Comparison of ENCODE assay signal across 21 cellular contexts in the genomic region with DNA sequence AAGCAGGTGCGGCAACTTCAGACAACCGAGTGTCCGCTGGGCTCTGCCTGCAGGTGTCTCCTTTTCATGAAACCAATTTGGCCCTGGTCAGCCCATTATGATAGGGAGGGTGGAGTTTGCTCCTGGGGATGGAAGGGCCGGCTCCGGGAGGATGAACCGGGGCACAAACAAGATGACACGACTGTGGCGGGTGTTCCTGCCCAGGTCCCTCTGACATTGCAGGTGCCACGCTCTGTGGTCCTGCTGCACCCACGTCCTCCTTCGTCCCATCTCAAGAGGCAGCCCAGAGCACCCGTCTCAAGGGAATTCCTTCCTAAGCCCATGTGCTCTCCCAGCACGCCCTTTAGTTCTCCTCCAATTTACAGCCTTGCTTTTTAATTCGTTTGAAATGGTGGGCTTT.
"Had no signal": no experiment of that assay in that cellular context is flagged by ENCODE, and none has a peak within 500 bp of the region (broad histone marks: within the 10 kb centered on the region; RNA-seq: fewer than 3 reads in every experiment).

No MANE protein-coding gene starts in this region.

- H3K36me3 ChIP-seq: brain microvascular endothelial cell, gastroesophageal sphincter, heart left ventricle, lower lobe of right lung, prostate gland, stomach had no signal

- H3K9me3 Mint-ChIP-seq: activated naive CD4-positive, alpha-beta T cell treated with anti-CD3 and anti-CD28 coated beads, Interleukin-2, amount 10 ng/mL, durations not matched to agents 7 days and 5 days; activated naive CD8-positive, alpha-beta T cell treated with anti-CD3 and anti-CD28 coated beads, Interleukin-2, amount 50 U/mL, for 24 hours; activated T-cell treated with anti-CD3 and anti-CD28 coated beads, Interleukin-2, amount 50 U/mL, for 24 hours; activated T-helper 2 cell treated with anti-CD3 and anti-CD28 coated beads, Interferon-gamma antibody, Interleukin-2, Interleukin-4, amounts not matched to agents 10 μg/mL and 5 μg/mL and 100 μg/mL, durations not matched to agents 14 hours and 24 hours and 36 hours; central memory CD8-positive, alpha-beta T cell; immature natural killer cell; nephron had no signal

- ATAC-seq: activated naive CD8-positive, alpha-beta T cell treated with anti-CD3 and anti-CD28 coated beads, Interleukin-2, amount 50 U/mL, for 24 hours; esophagus mucosa; gastroesophageal sphincter; heart left ventricle; lower lobe of right lung; right cardiac atrium had no signal

- H3K27ac Mint-ChIP-seq: activated naive CD4-positive, alpha-beta T cell treated with anti-CD3 and anti-CD28 coated beads, Interleukin-2, amount 10 ng/mL, durations not matched to agents 7 days and 5 days; activated naive CD8-positive, alpha-beta T cell treated with anti-CD3 and anti-CD28 coated beads, Interleukin-2, amount 50 U/mL, for 24 hours; activated T-cell treated with anti-CD3 and anti-CD28 coated beads, Interleukin-2, amount 50 U/mL, for 24 hours; activated T-helper 2 cell treated with anti-CD3 and anti-CD28 coated beads, Interferon-gamma antibody, Interleukin-2, Interleukin-4, amounts not matched to agents 10 μg/mL and 5 μg/mL and 100 μg/mL, durations not matched to agents 14 hours and 24 hours and 36 hours; immature natural killer cell; nephron had no signal

- H3K9me3 ChIP-seq: heart left ventricle, lower lobe of right lung, prostate gland, stomach had no signal

- H3K4me3 ChIP-seq: gastroesophageal sphincter, heart left ventricle, lower lobe of right lung, prostate gland, skin epidermis, stomach had no signal

- H3K4me1 ChIP-seq: gastroesophageal sphincter, heart left ventricle, lower lobe of right lung, prostate gland, stomach had no signal

- DNase-seq: activated CD4-positive, alpha-beta T cell treated with anti-CD3 and anti-CD28 coated beads, Interleukin-2, amount 50 U/mL, for 4 hours; activated naive CD4-positive, alpha-beta T cell treated with anti-CD3 and anti-CD28 coated beads, Interleukin-2, amount 10 ng/mL, durations not matched to agents 7 days and 5 days; activated naive CD8-positive, alpha-beta T cell treated with anti-CD3 and anti-CD28 coated beads, Interleukin-2, amount 50 U/mL, for 24 hours; activated T-cell treated with anti-CD3 and anti-CD28 coated beads, Interleukin-2, amount 50 U/mL, for 24 hours; brain microvascular endothelial cell; effector CD8-positive, alpha-beta T cell; heart left ventricle; immature natural killer cell; lower lobe of right lung; nucleus accumbens; right cardiac atrium; stimulated activated CD4-positive, alpha-beta T cell treated with anti-CD3 and anti-CD28 coated beads, Interleukin-4, amount 100 ng/mL, for 1 hour; stomach; trophoblast cell had no signal

- H3K36me3 Mint-ChIP-seq: activated naive CD4-positive, alpha-beta T cell treated with anti-CD3 and anti-CD28 coated beads, Interleukin-2, amount 10 ng/mL, durations not matched to agents 7 days and 5 days; immature natural killer cell had no signal

- H3K27me3 ChIP-seq: brain microvascular endothelial cell had no signal

- H3K4me3 Mint-ChIP-seq: activated naive CD4-positive, alpha-beta T cell treated with anti-CD3 and anti-CD28 coated beads, Interleukin-2, amount 10 ng/mL, durations not matched to agents 7 days and 5 days; activated naive CD8-positive, alpha-beta T cell treated with anti-CD3 and anti-CD28 coated beads, Interleukin-2, amount 50 U/mL, for 24 hours; activated T-cell treated with anti-CD3 and anti-CD28 coated beads, Interleukin-2, amount 50 U/mL, for 24 hours; central memory CD8-positive, alpha-beta T cell; immature natural killer cell; nephron had no signal

- H3K4me1 Mint-ChIP-seq: central memory CD8-positive, alpha-beta T cell; immature natural killer cell; nephron had no signal

- H3K27ac ChIP-seq: brain microvascular endothelial cell, gastroesophageal sphincter, heart left ventricle, lower lobe of right lung, prostate gland, skin epidermis, stomach had no signal
